1 cellular context compared by ENCODE assay signal in the genomic region with DNA sequence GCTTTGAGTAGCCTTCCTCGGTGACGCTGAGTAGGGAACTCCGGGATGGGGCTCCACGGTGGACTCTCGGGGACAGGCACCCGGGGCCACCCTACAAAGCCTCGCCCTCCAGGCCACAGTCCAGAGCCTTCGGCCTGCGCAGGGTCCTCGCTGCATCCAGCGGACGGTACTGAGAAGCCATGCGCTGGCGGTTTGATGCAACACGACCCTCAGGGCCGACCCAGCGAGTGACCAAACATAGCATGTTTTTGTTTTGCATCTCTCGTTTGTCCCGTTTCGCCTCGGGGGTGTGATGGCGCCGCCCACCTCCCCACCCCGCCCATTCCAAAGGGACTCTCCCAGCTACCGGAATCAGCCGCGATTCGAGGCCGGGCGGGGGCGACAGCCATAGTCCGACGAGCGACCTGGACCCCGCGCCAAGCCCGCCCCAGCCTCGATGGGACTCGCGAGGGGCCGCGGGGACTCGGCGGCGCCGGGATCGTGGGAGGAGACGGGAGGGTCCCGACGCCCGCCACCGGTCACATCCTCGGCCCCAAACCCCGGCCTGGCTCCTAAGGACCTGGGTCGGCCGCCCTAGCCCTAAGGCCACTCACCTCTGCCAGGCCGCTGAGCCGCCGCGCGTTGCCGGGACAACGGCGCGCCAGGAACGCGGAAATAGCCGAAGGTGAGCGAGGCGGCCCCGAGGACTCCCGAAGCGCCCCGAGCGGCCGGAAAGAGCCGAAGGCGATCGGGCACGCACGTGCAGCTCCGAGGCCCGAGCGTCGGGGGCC.
A peak's percentile ranks its signal among the peaks of the same experiment; 100 is the strongest.
TF ChIP-seq lines count a peak whose summit lies in the region.

No MANE protein-coding gene starts in this region.

TF ChIP-seq in K562, 482 proteins besides CTCF, POLR2A, EP300 and RAD21 (continued from another document and continues in another):
- TF ChIP-seq, protein P1, sequence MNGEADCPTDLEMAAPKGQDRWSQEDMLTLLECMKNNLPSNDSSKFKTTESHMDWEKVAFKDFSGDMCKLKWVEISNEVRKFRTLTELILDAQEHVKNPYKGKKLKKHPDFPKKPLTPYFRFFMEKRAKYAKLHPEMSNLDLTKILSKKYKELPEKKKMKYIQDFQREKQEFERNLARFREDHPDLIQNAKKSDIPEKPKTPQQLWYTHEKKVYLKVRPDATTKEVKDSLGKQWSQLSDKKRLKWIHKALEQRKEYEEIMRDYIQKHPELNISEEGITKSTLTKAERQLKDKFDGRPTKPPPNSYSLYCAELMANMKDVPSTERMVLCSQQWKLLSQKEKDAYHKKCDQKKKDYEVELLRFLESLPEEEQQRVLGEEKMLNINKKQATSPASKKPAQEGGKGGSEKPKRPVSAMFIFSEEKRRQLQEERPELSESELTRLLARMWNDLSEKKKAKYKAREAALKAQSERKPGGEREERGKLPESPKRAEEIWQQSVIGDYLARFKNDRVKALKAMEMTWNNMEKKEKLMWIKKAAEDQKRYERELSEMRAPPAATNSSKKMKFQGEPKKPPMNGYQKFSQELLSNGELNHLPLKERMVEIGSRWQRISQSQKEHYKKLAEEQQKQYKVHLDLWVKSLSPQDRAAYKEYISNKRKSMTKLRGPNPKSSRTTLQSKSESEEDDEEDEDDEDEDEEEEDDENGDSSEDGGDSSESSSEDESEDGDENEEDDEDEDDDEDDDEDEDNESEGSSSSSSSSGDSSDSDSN (IDR thresholded peaks at IDR 0.05; ENCODE audit: borderline replicate concordance in 1 of 2, low read depth in 2 of 2, low read length in 2 of 2), result 0 out of 4 replicates have a peak, but pooled peaks of 1 of the 2 experiments have one; percentile 43
- TF ChIP-seq PCBP1 (IDR thresholded peaks at IDR 0.05; ENCODE audit: low read depth, low read length, poor library complexity, severe bottlenecking), result no peak
- peak; percentile 84 for TF ChIP-seq ELF1 (tag; IDR thresholded peaks at IDR 0.05)
- no peak for TF ChIP-seq DACH1 (IDR thresholded peaks at IDR 0.05; ENCODE audit: partially characterized antibody)
- TF ChIP-seq, protein P2, sequence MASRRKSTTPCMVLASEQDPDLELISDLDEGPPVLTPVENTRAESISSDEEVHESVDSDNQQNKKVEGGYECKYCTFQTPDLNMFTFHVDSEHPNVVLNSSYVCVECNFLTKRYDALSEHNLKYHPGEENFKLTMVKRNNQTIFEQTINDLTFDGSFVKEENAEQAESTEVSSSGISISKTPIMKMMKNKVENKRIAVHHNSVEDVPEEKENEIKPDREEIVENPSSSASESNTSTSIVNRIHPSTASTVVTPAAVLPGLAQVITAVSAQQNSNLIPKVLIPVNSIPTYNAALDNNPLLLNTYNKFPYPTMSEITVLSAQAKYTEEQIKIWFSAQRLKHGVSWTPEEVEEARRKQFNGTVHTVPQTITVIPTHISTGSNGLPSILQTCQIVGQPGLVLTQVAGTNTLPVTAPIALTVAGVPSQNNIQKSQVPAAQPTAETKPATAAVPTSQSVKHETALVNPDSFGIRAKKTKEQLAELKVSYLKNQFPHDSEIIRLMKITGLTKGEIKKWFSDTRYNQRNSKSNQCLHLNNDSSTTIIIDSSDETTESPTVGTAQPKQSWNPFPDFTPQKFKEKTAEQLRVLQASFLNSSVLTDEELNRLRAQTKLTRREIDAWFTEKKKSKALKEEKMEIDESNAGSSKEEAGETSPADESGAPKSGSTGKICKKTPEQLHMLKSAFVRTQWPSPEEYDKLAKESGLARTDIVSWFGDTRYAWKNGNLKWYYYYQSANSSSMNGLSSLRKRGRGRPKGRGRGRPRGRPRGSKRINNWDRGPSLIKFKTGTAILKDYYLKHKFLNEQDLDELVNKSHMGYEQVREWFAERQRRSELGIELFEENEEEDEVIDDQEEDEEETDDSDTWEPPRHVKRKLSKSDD (conservative IDR thresholded peaks at IDR 0.05; ENCODE audit: low read length), result 0 out of 2 replicates have a peak, but pooled peaks have one; percentile 15
- no peak for TF ChIP-seq ESRRB (CRISPR knock-in tag; IDR thresholded peaks at IDR 0.05; ENCODE audit: borderline replicate concordance)
- peak; percentile 83 for TF ChIP-seq MXI1 (IDR thresholded peaks at IDR 0.05; ENCODE audit: low read depth, low read length)
- no peak for TF ChIP-seq RFX5 (IDR thresholded peaks at IDR 0.05; ENCODE audit: low read depth, low read length)
- no peak for TF ChIP-seq SNIP1 (IDR thresholded peaks at IDR 0.05; ENCODE audit: low read depth)
- TF ChIP-seq, protein P3, sequence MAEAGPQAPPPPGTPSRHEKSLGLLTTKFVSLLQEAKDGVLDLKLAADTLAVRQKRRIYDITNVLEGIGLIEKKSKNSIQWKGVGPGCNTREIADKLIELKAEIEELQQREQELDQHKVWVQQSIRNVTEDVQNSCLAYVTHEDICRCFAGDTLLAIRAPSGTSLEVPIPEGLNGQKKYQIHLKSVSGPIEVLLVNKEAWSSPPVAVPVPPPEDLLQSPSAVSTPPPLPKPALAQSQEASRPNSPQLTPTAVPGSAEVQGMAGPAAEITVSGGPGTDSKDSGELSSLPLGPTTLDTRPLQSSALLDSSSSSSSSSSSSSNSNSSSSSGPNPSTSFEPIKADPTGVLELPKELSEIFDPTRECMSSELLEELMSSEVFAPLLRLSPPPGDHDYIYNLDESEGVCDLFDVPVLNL (CRISPR knock-in tag; IDR thresholded peaks at IDR 0.05; ENCODE audit: low read depth), result peak; percentile 37; the same call in 1 of the 2 replicates
- TF ChIP-seq ZNF436 (CRISPR knock-in tag; IDR thresholded peaks at IDR 0.05), result no peak
- peak; percentile 17; the same call in 1 of the 2 replicates for TF ChIP-seq LCOR (CRISPR knock-in tag; IDR thresholded peaks at IDR 0.05)
- TF ChIP-seq TAF1 (IDR thresholded peaks at IDR 0.05; ENCODE audit: control insufficient read depth, extremely low read depth, insufficient read depth, low read length, severe bottlenecking), result peak; percentile 41
- TF ChIP-seq, protein P4, sequence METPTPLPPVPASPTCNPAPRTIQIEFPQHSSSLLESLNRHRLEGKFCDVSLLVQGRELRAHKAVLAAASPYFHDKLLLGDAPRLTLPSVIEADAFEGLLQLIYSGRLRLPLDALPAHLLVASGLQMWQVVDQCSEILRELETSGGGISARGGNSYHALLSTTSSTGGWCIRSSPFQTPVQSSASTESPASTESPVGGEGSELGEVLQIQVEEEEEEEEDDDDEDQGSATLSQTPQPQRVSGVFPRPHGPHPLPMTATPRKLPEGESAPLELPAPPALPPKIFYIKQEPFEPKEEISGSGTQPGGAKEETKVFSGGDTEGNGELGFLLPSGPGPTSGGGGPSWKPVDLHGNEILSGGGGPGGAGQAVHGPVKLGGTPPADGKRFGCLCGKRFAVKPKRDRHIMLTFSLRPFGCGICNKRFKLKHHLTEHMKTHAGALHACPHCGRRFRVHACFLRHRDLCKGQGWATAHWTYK (CRISPR knock-in tag; IDR thresholded peaks at IDR 0.05), result no peak
- TF ChIP-seq RFX1 (IDR thresholded peaks at IDR 0.05), result peak; percentile 96
- TF ChIP-seq, protein P5, sequence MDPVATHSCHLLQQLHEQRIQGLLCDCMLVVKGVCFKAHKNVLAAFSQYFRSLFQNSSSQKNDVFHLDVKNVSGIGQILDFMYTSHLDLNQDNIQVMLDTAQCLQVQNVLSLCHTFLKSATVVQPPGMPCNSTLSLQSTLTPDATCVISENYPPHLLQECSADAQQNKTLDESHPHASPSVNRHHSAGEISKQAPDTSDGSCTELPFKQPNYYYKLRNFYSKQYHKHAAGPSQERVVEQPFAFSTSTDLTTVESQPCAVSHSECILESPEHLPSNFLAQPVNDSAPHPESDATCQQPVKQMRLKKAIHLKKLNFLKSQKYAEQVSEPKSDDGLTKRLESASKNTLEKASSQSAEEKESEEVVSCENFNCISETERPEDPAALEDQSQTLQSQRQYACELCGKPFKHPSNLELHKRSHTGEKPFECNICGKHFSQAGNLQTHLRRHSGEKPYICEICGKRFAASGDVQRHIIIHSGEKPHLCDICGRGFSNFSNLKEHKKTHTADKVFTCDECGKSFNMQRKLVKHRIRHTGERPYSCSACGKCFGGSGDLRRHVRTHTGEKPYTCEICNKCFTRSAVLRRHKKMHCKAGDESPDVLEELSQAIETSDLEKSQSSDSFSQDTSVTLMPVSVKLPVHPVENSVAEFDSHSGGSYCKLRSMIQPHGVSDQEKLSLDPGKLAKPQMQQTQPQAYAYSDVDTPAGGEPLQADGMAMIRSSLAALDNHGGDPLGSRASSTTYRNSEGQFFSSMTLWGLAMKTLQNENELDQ (CRISPR knock-in tag; IDR thresholded peaks at IDR 0.05; ENCODE audit: borderline replicate concordance), result no peak
- TF ChIP-seq ZFX (CRISPR knock-in tag; IDR thresholded peaks at IDR 0.05), result peak; percentile 92
- TF ChIP-seq, protein P6, sequence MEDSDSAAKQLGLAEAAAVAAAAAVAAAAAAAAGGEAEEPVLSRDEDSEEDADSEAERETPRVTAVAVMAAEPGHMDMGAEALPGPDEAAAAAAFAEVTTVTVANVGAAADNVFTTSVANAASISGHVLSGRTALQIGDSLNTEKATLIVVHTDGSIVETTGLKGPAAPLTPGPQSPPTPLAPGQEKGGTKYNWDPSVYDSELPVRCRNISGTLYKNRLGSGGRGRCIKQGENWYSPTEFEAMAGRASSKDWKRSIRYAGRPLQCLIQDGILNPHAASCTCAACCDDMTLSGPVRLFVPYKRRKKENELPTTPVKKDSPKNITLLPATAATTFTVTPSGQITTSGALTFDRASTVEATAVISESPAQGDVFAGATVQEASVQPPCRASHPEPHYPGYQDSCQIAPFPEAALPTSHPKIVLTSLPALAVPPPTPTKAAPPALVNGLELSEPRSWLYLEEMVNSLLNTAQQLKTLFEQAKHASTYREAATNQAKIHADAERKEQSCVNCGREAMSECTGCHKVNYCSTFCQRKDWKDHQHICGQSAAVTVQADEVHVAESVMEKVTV (CRISPR knock-in tag; IDR thresholded peaks at IDR 0.05), result peak; percentile 100
- peak; percentile 46; the same call in 1 of the 2 replicates for TF ChIP-seq SIN3B (IDR thresholded peaks at IDR 0.05; ENCODE audit: low read depth)
- TF ChIP-seq, protein P7, sequence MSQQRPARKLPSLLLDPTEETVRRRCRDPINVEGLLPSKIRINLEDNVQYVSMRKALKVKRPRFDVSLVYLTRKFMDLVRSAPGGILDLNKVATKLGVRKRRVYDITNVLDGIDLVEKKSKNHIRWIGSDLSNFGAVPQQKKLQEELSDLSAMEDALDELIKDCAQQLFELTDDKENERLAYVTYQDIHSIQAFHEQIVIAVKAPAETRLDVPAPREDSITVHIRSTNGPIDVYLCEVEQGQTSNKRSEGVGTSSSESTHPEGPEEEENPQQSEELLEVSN (IDR thresholded peaks at IDR 0.05; ENCODE audit: borderline replicate concordance in 1 of 2, extremely low read depth in 1 of 2, insufficient read depth in 1 of 2, insufficient read length in 1 of 2, low read depth in 1 of 2, low read length in 1 of 2, poor library complexity in 1 of 2, severe bottlenecking in 1 of 2), result peak in 1 of 2 experiments; percentile 91
- TF ChIP-seq ATF1 (CRISPR knock-in tag; IDR thresholded peaks at IDR 0.05), result no peak
- TF ChIP-seq ATF1 (tag; IDR thresholded peaks at IDR 0.05), result peak; percentile 22; the same call in 1 of the 2 replicates
- TF ChIP-seq MCM2 (IDR thresholded peaks at IDR 0.05; ENCODE audit: low read depth), result no peak
- no peak for TF ChIP-seq HNRNPLL (IDR thresholded peaks at IDR 0.05; ENCODE audit: low read depth, low read length, poor library complexity, severe bottlenecking)
- peak; percentile 29; the same call in 1 of the 2 replicates for TF ChIP-seq FOXK1 (CRISPR knock-in tag; IDR thresholded peaks at IDR 0.05; ENCODE audit: borderline replicate concordance)
- no peak for TF ChIP-seq ZC3H8 (IDR thresholded peaks at IDR 0.05)
- no peak for TF ChIP-seq ZNF197 (CRISPR knock-in tag; IDR thresholded peaks at IDR 0.05; ENCODE audit: low read depth)
- TF ChIP-seq, protein P8, sequence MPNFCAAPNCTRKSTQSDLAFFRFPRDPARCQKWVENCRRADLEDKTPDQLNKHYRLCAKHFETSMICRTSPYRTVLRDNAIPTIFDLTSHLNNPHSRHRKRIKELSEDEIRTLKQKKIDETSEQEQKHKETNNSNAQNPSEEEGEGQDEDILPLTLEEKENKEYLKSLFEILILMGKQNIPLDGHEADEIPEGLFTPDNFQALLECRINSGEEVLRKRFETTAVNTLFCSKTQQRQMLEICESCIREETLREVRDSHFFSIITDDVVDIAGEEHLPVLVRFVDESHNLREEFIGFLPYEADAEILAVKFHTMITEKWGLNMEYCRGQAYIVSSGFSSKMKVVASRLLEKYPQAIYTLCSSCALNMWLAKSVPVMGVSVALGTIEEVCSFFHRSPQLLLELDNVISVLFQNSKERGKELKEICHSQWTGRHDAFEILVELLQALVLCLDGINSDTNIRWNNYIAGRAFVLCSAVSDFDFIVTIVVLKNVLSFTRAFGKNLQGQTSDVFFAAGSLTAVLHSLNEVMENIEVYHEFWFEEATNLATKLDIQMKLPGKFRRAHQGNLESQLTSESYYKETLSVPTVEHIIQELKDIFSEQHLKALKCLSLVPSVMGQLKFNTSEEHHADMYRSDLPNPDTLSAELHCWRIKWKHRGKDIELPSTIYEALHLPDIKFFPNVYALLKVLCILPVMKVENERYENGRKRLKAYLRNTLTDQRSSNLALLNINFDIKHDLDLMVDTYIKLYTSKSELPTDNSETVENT (CRISPR knock-in tag; IDR thresholded peaks at IDR 0.05), result 0 out of 2 replicates have a peak, but pooled peaks have one; percentile 45
- peak; percentile 79 for TF ChIP-seq EGR1 (conservative IDR thresholded peaks at IDR 0.05)
- TF ChIP-seq, protein P9, sequence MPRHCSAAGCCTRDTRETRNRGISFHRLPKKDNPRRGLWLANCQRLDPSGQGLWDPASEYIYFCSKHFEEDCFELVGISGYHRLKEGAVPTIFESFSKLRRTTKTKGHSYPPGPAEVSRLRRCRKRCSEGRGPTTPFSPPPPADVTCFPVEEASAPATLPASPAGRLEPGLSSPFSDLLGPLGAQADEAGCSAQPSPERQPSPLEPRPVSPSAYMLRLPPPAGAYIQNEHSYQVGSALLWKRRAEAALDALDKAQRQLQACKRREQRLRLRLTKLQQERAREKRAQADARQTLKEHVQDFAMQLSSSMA (CRISPR knock-in tag; IDR thresholded peaks at IDR 0.05), result no peak
- TF ChIP-seq, protein P10, sequence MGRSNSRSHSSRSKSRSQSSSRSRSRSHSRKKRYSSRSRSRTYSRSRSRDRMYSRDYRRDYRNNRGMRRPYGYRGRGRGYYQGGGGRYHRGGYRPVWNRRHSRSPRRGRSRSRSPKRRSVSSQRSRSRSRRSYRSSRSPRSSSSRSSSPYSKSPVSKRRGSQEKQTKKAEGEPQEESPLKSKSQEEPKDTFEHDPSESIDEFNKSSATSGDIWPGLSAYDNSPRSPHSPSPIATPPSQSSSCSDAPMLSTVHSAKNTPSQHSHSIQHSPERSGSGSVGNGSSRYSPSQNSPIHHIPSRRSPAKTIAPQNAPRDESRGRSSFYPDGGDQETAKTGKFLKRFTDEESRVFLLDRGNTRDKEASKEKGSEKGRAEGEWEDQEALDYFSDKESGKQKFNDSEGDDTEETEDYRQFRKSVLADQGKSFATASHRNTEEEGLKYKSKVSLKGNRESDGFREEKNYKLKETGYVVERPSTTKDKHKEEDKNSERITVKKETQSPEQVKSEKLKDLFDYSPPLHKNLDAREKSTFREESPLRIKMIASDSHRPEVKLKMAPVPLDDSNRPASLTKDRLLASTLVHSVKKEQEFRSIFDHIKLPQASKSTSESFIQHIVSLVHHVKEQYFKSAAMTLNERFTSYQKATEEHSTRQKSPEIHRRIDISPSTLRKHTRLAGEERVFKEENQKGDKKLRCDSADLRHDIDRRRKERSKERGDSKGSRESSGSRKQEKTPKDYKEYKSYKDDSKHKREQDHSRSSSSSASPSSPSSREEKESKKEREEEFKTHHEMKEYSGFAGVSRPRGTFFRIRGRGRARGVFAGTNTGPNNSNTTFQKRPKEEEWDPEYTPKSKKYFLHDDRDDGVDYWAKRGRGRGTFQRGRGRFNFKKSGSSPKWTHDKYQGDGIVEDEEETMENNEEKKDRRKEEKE (IDR thresholded peaks at IDR 0.05; ENCODE audit: borderline replicate concordance in 1 of 2, control insufficient read depth in 1 of 2, low read depth in 2 of 2, low read length in 1 of 2), result no peak
- no peak for TF ChIP-seq ILK (tag; IDR thresholded peaks at IDR 0.05; ENCODE audit: borderline replicate concordance, low read depth)
- no peak for TF ChIP-seq SMC3 (conservative IDR thresholded peaks at IDR 0.05; ENCODE audit: insufficient read depth, low read depth, low read length)
- no peak for TF ChIP-seq ZNF707 (CRISPR knock-in tag; conservative IDR thresholded peaks at IDR 0.05)
